In genomic region chr2:10132596-10132995, GRCh38 we compare ENCODE assay signal across 17 cellular contexts. TPM values are rescaled to one million over a fixed set of nuclear protein-coding genes. Genes with fewer than 3 reads are reported as not detected.
DNase-seq lines count a peak whose midpoint lies in the region; ATAC-seq and TF ChIP-seq lines count a peak whose summit lies in the region.
"Had no signal": no experiment of that assay in that cellular context is flagged by ENCODE, and none has a peak within 500 bp of the region (broad histone marks: within the 10 kb centered on the region; RNA-seq: fewer than 3 reads in every experiment).

No MANE protein-coding gene starts in this region.

- peak overlapping the region; percentile 56 for H3K27ac ChIP-seq in RWPE1
- H3K27ac ChIP-seq: heart left ventricle, sigmoid colon, vagina, VCaP had no signal

- DNase-seq in stimulated activated naive CD8-positive, alpha-beta T cell treated with anti-CD3 and anti-CD28 coated beads, Interleukin-15, amount 100 ng/mL, for 72 hours, result no peak
- DNase-seq in stimulated activated naive CD8-positive, alpha-beta T cell treated with anti-CD3 and anti-CD28 coated beads, Interleukin-15, Interleukin-2, amounts not matched to agents 100 U/mL and 50 U/mL, for 24 hours, result no peak
- DNase-seq in RWPE1 (ENCODE audit: low spot score) (no peak), glomerular visceral epithelial cell (ENCODE audit: extremely low spot score) (peak; percentile 66), glutamatergic neuron (no peak)
- DNase-seq: aorta; effector memory CD4-positive, alpha-beta T cell; GDM1; heart left ventricle; RPMI8226; SW 1271 had no signal

- peaks cover 25% of the 10 kb centered on the region for H3K4me1 Mint-ChIP-seq in stimulated activated naive CD8-positive, alpha-beta T cell treated with anti-CD3 and anti-CD28 coated beads, Interleukin-15, amount 100 ng/mL, for 72 hours
- no peaks in the 10 kb centered on the region for H3K4me1 Mint-ChIP-seq in glutamatergic neuron (ENCODE audit: low read depth, unreplicated experiment)

- H3K27me3 Mint-ChIP-seq in stimulated activated naive CD8-positive, alpha-beta T cell treated with anti-CD3 and anti-CD28 coated beads, Interleukin-15, amount 100 ng/mL, for 72 hours, result no peaks in the 10 kb centered on the region
- no peaks in the 10 kb centered on the region for H3K27me3 Mint-ChIP-seq in glutamatergic neuron (ENCODE audit: unreplicated experiment)

- ATAC-seq in stimulated activated naive CD8-positive, alpha-beta T cell treated with anti-CD3 and anti-CD28 coated beads, Interleukin-15, amount 100 ng/mL, for 72 hours, result peak; percentile 37
- no peak for ATAC-seq in stimulated activated naive CD8-positive, alpha-beta T cell treated with anti-CD3 and anti-CD28 coated beads, Interleukin-15, Interleukin-2, amounts not matched to agents 100 U/mL and 50 U/mL, for 24 hours
- no peak for ATAC-seq in HG02642 (IDR thresholded peaks at IDR 0.05; ENCODE audit: poor library complexity, unreplicated experiment)
- no peak for ATAC-seq in HG02610 (IDR thresholded peaks at IDR 0.05; ENCODE audit: unreplicated experiment)
- ATAC-seq: heart left ventricle had no signal

- peak overlapping the region in 1 of 2 donors; percentile 43 for H3K27ac Mint-ChIP-seq in stimulated activated naive CD8-positive, alpha-beta T cell treated with anti-CD3 and anti-CD28 coated beads, Interleukin-15, amount 100 ng/mL, for 72 hours
- H3K27ac Mint-ChIP-seq in glutamatergic neuron (ENCODE audit: unreplicated experiment), result no peak overlapping the region

- POLR2A ChIA-PET in RWPE1 (lab: Yijun Ruan, JAX; ENCODE audit: low non-redundant PET), result no interaction called here

- no peak for TF ChIP-seq CTCF in RWPE1 (conservative IDR thresholded peaks at IDR 0.05; ENCODE audit: low read depth)
- TF ChIP-seq CTCF in glutamatergic neuron (IDR thresholded peaks at IDR 0.05; ENCODE audit: partially characterized antibody, unreplicated experiment), result no peak

- H3K9me3 Mint-ChIP-seq in stimulated activated naive CD8-positive, alpha-beta T cell treated with anti-CD3 and anti-CD28 coated beads, Interleukin-15, amount 100 ng/mL, for 72 hours, result no peaks in the 10 kb centered on the region
- H3K9me3 Mint-ChIP-seq in glutamatergic neuron (ENCODE audit: unreplicated experiment), result peaks cover 2% of the 10 kb centered on the region

- no peak overlapping the region for H3K4me3 Mint-ChIP-seq in stimulated activated naive CD8-positive, alpha-beta T cell treated with anti-CD3 and anti-CD28 coated beads, Interleukin-15, amount 100 ng/mL, for 72 hours
- H3K4me3 Mint-ChIP-seq in glutamatergic neuron (ENCODE audit: unreplicated experiment), result no peak overlapping the region

- CTCF ChIA-PET in RWPE1 (lab: Yijun Ruan, JAX), result interaction anchor here (1.6 kb wide), 1 partner anchor 303 kb away, joined by 4 read pairs; no protein-coding TSS in a partner anchor

- H3K36me3 Mint-ChIP-seq in glutamatergic neuron (ENCODE audit: unreplicated experiment), result no peaks in the 10 kb centered on the region

RNA-seq across cellular contexts. Expression of gene RRM2, which starts 10.1 kb away (rescaled TPM):
- total RNA-seq in glutamatergic neuron (ENCODE audit: unreplicated experiment), result 21.2 TPM

RNA-seq across cellular contexts. Expression of gene CYS1, which starts 52.4 kb away (rescaled TPM):
- not detected for total RNA-seq in glutamatergic neuron (ENCODE audit: unreplicated experiment)
- total RNA-seq: lung microvascular endothelial cell had no signal
